In genomic region chr7:422191-422885, GRCh38 we compare ENCODE assay signal across 34 cellular contexts.
"Had no signal": no experiment of that assay in that cellular context is flagged by ENCODE, and none has a peak within 500 bp of the region (broad histone marks: within the 10 kb centered on the region; RNA-seq: fewer than 3 reads in every experiment).

No MANE protein-coding gene starts in this region.

- FAIRE-seq: RCC 7860, TTC549 had no signal

- H3K9ac ChIP-seq: SK-N-SH had no signal

- H3K27ac ChIP-seq: ascending aorta, cardiac muscle cell, PC-9, RWPE1, SJSA1 had no signal

- ATAC-seq: activated CD8-positive, alpha-beta T cell treated with anti-CD3 and anti-CD28 coated beads for 36 hours; activated T-cell treated with anti-CD3 and anti-CD28 coated beads, Interleukin-2, amount 50 U/mL, for 72 hours; activated T-helper 17 cell treated with anti-CD3 and anti-CD28 coated beads, Interleukin-2, amount 50 U/mL, for 72 hours had no signal

- H3K4me1 Mint-ChIP-seq: activated CD4-positive, alpha-beta T cell treated with anti-CD3 and anti-CD28 coated beads, Interleukin-2, amount 10 ng/mL, durations not matched to agents 24 days and 14 days; activated naive CD8-positive, alpha-beta T cell treated with anti-CD3 and anti-CD28 coated beads for 36 hours; activated T-helper 17 cell treated with anti-CD3 and anti-CD28 coated beads, Interleukin-2, amount 50 U/mL, for 72 hours had no signal

- H3K4me3 Mint-ChIP-seq: activated CD4-positive, alpha-beta T cell treated with anti-CD3 and anti-CD28 coated beads, Interleukin-2, amount 10 ng/mL, durations not matched to agents 24 days and 14 days; activated CD8-positive, alpha-beta T cell treated with anti-CD3 and anti-CD28 coated beads for 36 hours; activated naive CD8-positive, alpha-beta T cell treated with anti-CD3 and anti-CD28 coated beads for 36 hours; activated T-cell treated with anti-CD3 and anti-CD28 coated beads, Interleukin-2, amount 50 U/mL, for 72 hours; activated T-helper 17 cell treated with anti-CD3 and anti-CD28 coated beads, Interleukin-2, amount 50 U/mL, for 72 hours; T-helper 1 cell treated with Interleukin-12 subunit alpha and Interleukin-12 subunit beta and Interleukin-4 antibody, amounts not matched to agents 30 μg/mL and 1 μg/mL, for 36 hours; T-helper 2 cell treated with Interferon-gamma antibody and Interleukin-4, amounts not matched to agents 5 μg/mL and 100 μg/mL, for 36 hours had no signal

- H3K4me1 ChIP-seq: SJSA1 had no signal

- H3K9me3 ChIP-seq: ascending aorta, SK-N-SH had no signal

- H3K27me3 ChIP-seq: ascending aorta, cardiac muscle cell, MG63, SJSA1 had no signal

- H3K4me3 ChIP-seq: ascending aorta, cardiac muscle cell, MG63, PC-9, SJSA1 had no signal

- H3K36me3 Mint-ChIP-seq: activated naive CD8-positive, alpha-beta T cell treated with anti-CD3 and anti-CD28 coated beads for 36 hours had no signal

- H3K36me3 ChIP-seq: ascending aorta, cardiac muscle cell, MG63, SJSA1 had no signal

- H3K27ac Mint-ChIP-seq: activated CD4-positive, alpha-beta T cell treated with anti-CD3 and anti-CD28 coated beads, Interleukin-2, amount 10 ng/mL, durations not matched to agents 24 days and 14 days; activated CD8-positive, alpha-beta T cell treated with anti-CD3 and anti-CD28 coated beads for 36 hours; activated naive CD8-positive, alpha-beta T cell treated with anti-CD3 and anti-CD28 coated beads for 36 hours; activated T-cell treated with anti-CD3 and anti-CD28 coated beads, Interleukin-2, amount 50 U/mL, for 72 hours; activated T-helper 17 cell treated with anti-CD3 and anti-CD28 coated beads, Interleukin-2, amount 50 U/mL, for 72 hours; T-helper 1 cell treated with Interleukin-12 subunit alpha and Interleukin-12 subunit beta and Interleukin-4 antibody, amounts not matched to agents 30 μg/mL and 1 μg/mL, for 36 hours; T-helper 2 cell treated with Interferon-gamma antibody and Interleukin-4, amounts not matched to agents 5 μg/mL and 100 μg/mL, for 36 hours had no signal

- H3K27me3 Mint-ChIP-seq: activated CD4-positive, alpha-beta T cell treated with anti-CD3 and anti-CD28 coated beads, Interleukin-2, amount 10 ng/mL, durations not matched to agents 24 days and 14 days; activated CD8-positive, alpha-beta T cell treated with anti-CD3 and anti-CD28 coated beads for 36 hours; activated naive CD8-positive, alpha-beta T cell treated with anti-CD3 and anti-CD28 coated beads for 36 hours; activated T-helper 17 cell treated with anti-CD3 and anti-CD28 coated beads, Interleukin-2, amount 50 U/mL, for 72 hours had no signal

- H2AFZ ChIP-seq: PC-9 had no signal

- H3K4me2 ChIP-seq: PC-9, SK-N-SH had no signal

- DNase-seq: activated CD4-positive, alpha-beta T cell treated with anti-CD3 and anti-CD28 coated beads, Interleukin-2, amount 10 ng/mL, durations not matched to agents 24 days and 14 days; activated CD4-positive, alpha-beta T cell treated with anti-CD3 and anti-CD28 coated beads, Interleukin-2, amount 50 U/mL, for 4 hours; activated CD8-positive, alpha-beta T cell treated with anti-CD3 and anti-CD28 coated beads for 36 hours; activated effector memory CD4-positive, alpha-beta T cell treated with anti-CD3 and anti-CD28 coated beads, Interleukin-2, amount 50 U/mL, for 16 hours; activated naive CD4-positive, alpha-beta T cell; activated naive CD4-positive, alpha-beta T cell treated with anti-CD3 and anti-CD28 coated beads, Interleukin-2, amount 50 U/mL, for 16 hours; activated naive CD8-positive, alpha-beta T cell treated with anti-CD3 and anti-CD28 coated beads for 36 hours; activated T-cell treated with anti-CD3 and anti-CD28 coated beads, Interleukin-2, amount 50 U/mL, for 1 hour; activated T-cell treated with anti-CD3 and anti-CD28 coated beads, Interleukin-2, amount 50 U/mL, for 72 hours; amniotic stem cell; Kasumi-1; KG1; MG63; NCI-H1048; NCI-H1105 treated with DMSO at 0.1 percent for 48 hours; NCI-H1436; NCI-H1694; NCI-H1930; NCI-H2081 treated with DMSO at 0.1 percent for 48 hours; NCI-H226; NCI-H446 treated with DMSO at 0.1 percent for 48 hours; NCI-H524; PC-9; SHP77 treated with DMSO at 0.1 percent for 48 hours; SK-N-SH had no signal
